Comparison of ENCODE assay signal across 18 cellular contexts in the genomic region with DNA sequence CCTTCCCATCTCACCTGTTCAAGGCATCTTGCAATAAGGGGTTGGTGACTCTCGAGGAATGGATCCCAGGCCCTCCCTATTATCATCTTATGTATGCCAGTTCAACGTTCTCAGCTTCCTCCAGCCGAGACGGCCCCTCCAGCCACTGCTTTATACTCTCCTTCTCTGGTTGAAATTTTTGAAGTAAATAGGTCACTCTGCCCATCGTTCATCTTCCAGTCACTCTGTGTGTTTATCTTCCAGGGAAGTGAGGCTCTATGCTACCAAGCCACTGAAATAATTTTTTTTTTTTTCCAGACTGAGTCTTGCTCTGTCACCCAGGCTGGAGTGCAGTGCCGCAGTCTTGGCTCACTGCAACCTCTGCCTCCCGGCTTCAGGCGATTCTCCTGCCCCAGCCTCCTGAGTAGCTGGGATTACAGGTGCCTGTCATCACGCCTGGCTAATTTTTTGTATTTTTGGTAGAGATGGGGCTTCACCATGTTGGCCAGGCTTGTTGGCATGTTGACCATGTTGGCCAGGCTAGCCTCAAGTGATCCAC.
"Had no signal": no experiment of that assay in that cellular context is flagged by ENCODE, and none has a peak within 500 bp of the region (broad histone marks: within the 10 kb centered on the region; RNA-seq: fewer than 3 reads in every experiment).

No MANE protein-coding gene starts in this region.

- H3K4me3 ChIP-seq: ascending aorta, colonic mucosa, heart right ventricle, left lung, psoas muscle, skin epidermis, thoracic aorta had no signal

- ATAC-seq: activated CD4-positive, alpha-beta T cell treated with anti-CD3 and anti-CD28 coated beads for 36 hours; stimulated activated naive CD8-positive, alpha-beta T cell treated with anti-CD3 and anti-CD28 coated beads, Interleukin-15, amount 100 ng/mL, for 72 hours had no signal

- H3K27me3 ChIP-seq: ascending aorta, colonic mucosa, heart right ventricle, left lung had no signal

- H3K27ac ChIP-seq: ascending aorta, colonic mucosa, psoas muscle, skin epidermis, thoracic aorta had no signal

- H3K36me3 ChIP-seq: ascending aorta, colonic mucosa, thoracic aorta had no signal

- H3K9me3 ChIP-seq: ascending aorta, colonic mucosa, heart right ventricle, left lung, psoas muscle, thoracic aorta had no signal

- DNase-seq: activated CD4-positive, alpha-beta memory T cell treated with anti-CD3 and anti-CD28 coated beads, Interleukin-2, amount 10 ng/mL, durations not matched to agents 7 days and 5 days; activated CD4-positive, alpha-beta T cell treated with anti-CD3 and anti-CD28 coated beads for 36 hours; activated naive CD4-positive, alpha-beta T cell treated with Interleukin-2 at 50 U/mL for 16 hours; activated T-cell treated with anti-CD3 and anti-CD28 coated beads, Interleukin-2, amount 50 U/mL, for 24 hours; colonic mucosa; erythroblast; heart right ventricle; left lung; mammary epithelial cell; naive B cell; psoas muscle; right cardiac atrium; stimulated activated CD4-positive, alpha-beta T cell treated with anti-CD3 and anti-CD28 coated beads, Interleukin-15, amount 100 ng/mL, for 24 hours; stimulated activated CD4-positive, alpha-beta T cell treated with anti-CD3 and anti-CD28 coated beads, Interleukin-2, amount 100 ng/mL, for 48 hours; stimulated activated naive CD8-positive, alpha-beta T cell treated with anti-CD3 and anti-CD28 coated beads, Interleukin-15, amount 100 ng/mL, for 72 hours had no signal
